In genomic region chr3:133843634-133844033, GRCh38 we compare ENCODE assay signal across 1 cellular context.
TF ChIP-seq lines count a peak whose summit lies in the region.

No MANE protein-coding gene starts in this region.

TF ChIP-seq in K562, 482 proteins besides CTCF, POLR2A, EP300 and RAD21 (continues in another document):
- TF ChIP-seq CTBP1 (IDR thresholded peaks at IDR 0.05; ENCODE audit: borderline replicate concordance), result peak; percentile 74; the same call in 1 of the 2 replicates
- TF ChIP-seq ATF7 (IDR thresholded peaks at IDR 0.05), result peak; percentile 76; the same call in 1 of the 2 replicates
- peak; percentile 29; the same call in 1 of the 2 replicates for TF ChIP-seq CBFA2T2 (conservative IDR thresholded peaks at IDR 0.05)
- TF ChIP-seq CCAR2 (IDR thresholded peaks at IDR 0.05; ENCODE audit: low read depth, low read length), result no peak
- TF ChIP-seq ZNF280B (CRISPR knock-in tag; IDR thresholded peaks at IDR 0.05), result no peak
- no peak for TF ChIP-seq ZNF764 (CRISPR knock-in tag; IDR thresholded peaks at IDR 0.05; ENCODE audit: low read depth)
- TF ChIP-seq ZBTB11 (CRISPR knock-in tag; IDR thresholded peaks at IDR 0.05), result no peak
- peak; percentile 48; the same call in 1 of the 2 replicates for TF ChIP-seq ARID1B (IDR thresholded peaks at IDR 0.05)
- peak; percentile 77 for TF ChIP-seq JUNB (CRISPR knock-in tag; conservative IDR thresholded peaks at IDR 0.05)
- TF ChIP-seq SMARCE1 (IDR thresholded peaks at IDR 0.05), result peak; percentile 64; the same call in 1 of the 2 replicates
- TF ChIP-seq RCOR1 (IDR thresholded peaks at IDR 0.05; ENCODE audit: borderline replicate concordance in 1 of 2, low read depth in 2 of 2, low read length in 2 of 2), result peak in 1 of 2 experiments; percentile 38; a peak in 1 of 4 replicates
- TF ChIP-seq CAMTA2 (CRISPR knock-in tag; conservative IDR thresholded peaks at IDR 0.05), result no peak
- TF ChIP-seq NR2C2 (CRISPR knock-in tag; IDR thresholded peaks at IDR 0.05), result no peak
- TF ChIP-seq NR2C2 (tag; IDR thresholded peaks at IDR 0.05), result peak; percentile 56; the same call in 1 of the 2 replicates
- no peak for TF ChIP-seq ATF1 (CRISPR knock-in tag; IDR thresholded peaks at IDR 0.05)
- no peak for TF ChIP-seq ATF1 (tag; IDR thresholded peaks at IDR 0.05)
- no peak for TF ChIP-seq DDX20 (tag; IDR thresholded peaks at IDR 0.05; ENCODE audit: low read depth)
- TF ChIP-seq SP1 (CRISPR knock-in tag; IDR thresholded peaks at IDR 0.05), result no peak
- TF ChIP-seq CBFA2T3 (IDR thresholded peaks at IDR 0.05), result peak; percentile 44
- peak; percentile 35; the same call in 1 of the 2 replicates for TF ChIP-seq CREM (IDR thresholded peaks at IDR 0.05; ENCODE audit: low read depth)
- TF ChIP-seq SMARCA4 (IDR thresholded peaks at IDR 0.05), result peak; percentile 33; the same call in 1 of the 2 replicates
- no peak for TF ChIP-seq ZBTB7A (IDR thresholded peaks at IDR 0.05; ENCODE audit: borderline replicate concordance, control insufficient read depth, low read depth, low read length)
- TF ChIP-seq RBM34 (IDR thresholded peaks at IDR 0.05; ENCODE audit: borderline replicate concordance, insufficient read depth, low read length), result no peak
- no peak for TF ChIP-seq GABPB2 (CRISPR knock-in tag; conservative IDR thresholded peaks at IDR 0.05)
- TF ChIP-seq JUN (IDR thresholded peaks at IDR 0.05; ENCODE audit: borderline replicate concordance, low read depth, low read length), result peak; percentile 96
- TF ChIP-seq JUN (CRISPR knock-in tag; IDR thresholded peaks at IDR 0.05; ENCODE audit: borderline replicate concordance), result no peak
- TF ChIP-seq ATF3 (IDR thresholded peaks at IDR 0.05), result peak; percentile 96
- TF ChIP-seq ATF3 (CRISPR knock-in tag; conservative IDR thresholded peaks at IDR 0.05), result peak; percentile 76; the same call in 1 of the 2 replicates
- TF ChIP-seq BHLHE40 (IDR thresholded peaks at IDR 0.05; ENCODE audit: low read length), result peak; percentile 30; the same call in 1 of the 2 replicates
- no peak for TF ChIP-seq ARID3A (IDR thresholded peaks at IDR 0.05; ENCODE audit: borderline replicate concordance, low read depth, low read length)
- no peak for TF ChIP-seq GATAD2B (IDR thresholded peaks at IDR 0.05; ENCODE audit: borderline replicate concordance)
- TF ChIP-seq ZNF318 (IDR thresholded peaks at IDR 0.05; ENCODE audit: borderline replicate concordance in 1 of 2, low read depth in 1 of 2), result 0 out of 4 replicates have a peak, but pooled peaks of 1 of the 2 experiments have one; percentile 44
- no peak for TF ChIP-seq SRSF1 (IDR thresholded peaks at IDR 0.05; ENCODE audit: low read depth, low read length)
- TF ChIP-seq ZNF41 (CRISPR knock-in tag; conservative IDR thresholded peaks at IDR 0.05), result no peak
- TF ChIP-seq TAF1 (IDR thresholded peaks at IDR 0.05; ENCODE audit: control insufficient read depth, extremely low read depth, insufficient read depth, low read length, severe bottlenecking), result no peak
- TF ChIP-seq JUND (IDR thresholded peaks at IDR 0.05; ENCODE audit: borderline replicate concordance, low read depth, low read length), result peak; percentile 94
- TF ChIP-seq JUND (tag; IDR thresholded peaks at IDR 0.05; ENCODE audit: borderline replicate concordance, low read depth, low read length), result peak; percentile 94
- peak; percentile 45 for TF ChIP-seq FOS (IDR thresholded peaks at IDR 0.05; ENCODE audit: extremely low read depth, insufficient read length)
- TF ChIP-seq TRIM24 (IDR thresholded peaks at IDR 0.05), result peak in 1 of 2 experiments; percentile 17; a peak in 1 of 4 replicates
- no peak for TF ChIP-seq E2F6 (IDR thresholded peaks at IDR 0.05; ENCODE audit: borderline replicate concordance in 1 of 2, extremely low read depth in 1 of 2, insufficient read depth in 1 of 2, insufficient read length in 1 of 2, low read depth in 1 of 2, low read length in 1 of 2, poor library complexity in 1 of 2, severe bottlenecking in 1 of 2)
- TF ChIP-seq CC2D1A (IDR thresholded peaks at IDR 0.05), result no peak
- no peak for TF ChIP-seq CTCFL (IDR thresholded peaks at IDR 0.05; ENCODE audit: borderline replicate concordance, insufficient read depth, low read depth, low read length, poor library complexity, severe bottlenecking)
